Comparison of ENCODE assay signal across 1 cellular context in genomic region chr1:42164551-42165420, GRCh38.
TF ChIP-seq lines count a peak whose summit lies in the region.

GUCA2A (minus strand) TSS chr1:42164745; CDS start chr1:42164712, 33 bp downstream.

TF ChIP-seq in H1, 55 proteins besides CTCF, POLR2A, EP300 and RAD21:
- TF ChIP-seq BCL11A (IDR thresholded peaks at IDR 0.05; ENCODE audit: low read depth in 2 of 2, low read length in 2 of 2) (no peak), ASH2L (IDR thresholded peaks at IDR 0.05; ENCODE audit: low read length) (no peak), CHD7 (IDR thresholded peaks at IDR 0.05; ENCODE audit: insufficient replicate concordance, low read length) (no peak), TAF1 (IDR thresholded peaks at IDR 0.05; ENCODE audit: low read depth, low read length) (no peak), E2F6 (IDR thresholded peaks at IDR 0.05) (no peak), HDAC2 (IDR thresholded peaks at IDR 0.05; ENCODE audit: borderline replicate concordance in 1 of 2, low read depth in 2 of 2, low read length in 2 of 2) (no peak), BRCA1 (IDR thresholded peaks at IDR 0.05; ENCODE audit: low read depth, low read length) (no peak), RFX5 (IDR thresholded peaks at IDR 0.05; ENCODE audit: borderline replicate concordance, low read depth, low read length) (no peak), RXRA (IDR thresholded peaks at IDR 0.05; ENCODE audit: insufficient read depth, low read depth, low read length) (no peak), SIX5 (IDR thresholded peaks at IDR 0.05; ENCODE audit: low read depth, low read length) (no peak), BACH1 (IDR thresholded peaks at IDR 0.05; ENCODE audit: low read length) (no peak), SIRT6 (IDR thresholded peaks at IDR 0.05; ENCODE audit: low read length) (no peak)
